Comparison of ENCODE assay signal across 18 cellular contexts in the genomic region with DNA sequence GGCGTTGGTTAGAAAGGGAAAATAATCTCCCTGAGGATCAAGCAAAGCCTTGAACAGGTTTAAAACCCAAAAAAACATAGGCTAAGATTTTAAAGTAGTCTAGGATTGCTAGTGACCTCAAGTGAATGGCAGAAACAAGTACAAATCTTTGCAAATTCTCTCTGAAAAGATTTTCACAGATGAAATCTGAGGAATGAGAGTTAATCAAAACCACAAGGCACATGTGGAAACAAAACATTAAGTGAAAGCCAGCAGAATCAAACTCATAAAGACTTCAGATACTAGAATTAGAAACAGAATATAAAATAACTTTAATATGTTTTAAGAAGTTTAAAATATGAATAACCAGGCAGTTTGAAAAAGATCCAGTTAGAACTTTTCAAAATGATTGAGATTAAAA. TPM values are rescaled to one million over a fixed set of nuclear protein-coding genes. Genes with fewer than 3 reads are reported as not detected.
DNase-seq lines count a peak whose midpoint lies in the region; ATAC-seq and TF ChIP-seq lines count a peak whose summit lies in the region.
"Had no signal": no experiment of that assay in that cellular context is flagged by ENCODE, and none has a peak within 500 bp of the region (broad histone marks: within the 10 kb centered on the region; RNA-seq: fewer than 3 reads in every experiment).

No MANE protein-coding gene starts in this region.

- peaks cover 11% of the 10 kb centered on the region for H3K36me3 Mint-ChIP-seq in activated naive CD8-positive, alpha-beta T cell
- peaks cover 14% of the 10 kb centered on the region for H3K36me3 Mint-ChIP-seq in activated naive CD8-positive, alpha-beta T cell treated with anti-CD3 and anti-CD28 coated beads for 36 hours
- H3K36me3 Mint-ChIP-seq in T-cell, result peaks cover 38% of the 10 kb centered on the region
- H3K36me3 Mint-ChIP-seq in stimulated activated memory B cell treated with anti-CD40 and anti-IgM and Interleukin-4, amounts not matched to agents 10 μg/mL and 1 μg/mL and 100 μg/mL, for 72 hours, result peaks cover 50% of the 10 kb centered on the region

- H3K36me3 ChIP-seq in ovary, result no peaks in the 10 kb centered on the region

- ATAC-seq in T-cell (replicated peaks in 1 of 4), result no peak
- ATAC-seq in stimulated activated memory B cell treated with anti-CD40 and anti-IgM and Interleukin-4, amounts not matched to agents 10 μg/mL and 1 μg/mL and 100 μg/mL, for 72 hours, result no peak
- ATAC-seq: foreskin keratinocyte had no signal

- WGBS in ovary, 3 donors, result 50 to 58% (median 55%) methylated on average over 1 of the region's 1 CpG

- no peak for TF ChIP-seq EP300 in ovary (IDR thresholded peaks at IDR 0.05)

- DNase-seq in activated naive CD8-positive, alpha-beta T cell treated with anti-CD3 and anti-CD28 coated beads for 36 hours, result no peak
- DNase-seq in T-cell (no peak), fibroblast of mammary gland (ENCODE audit: low read depth) (peak; percentile 44), ovary (no peak), cerebellar nuclear complex (lab: John Stamatoyannopoulos, UW) (no peak)
- no peak for DNase-seq in activated CD8-positive, alpha-beta memory T cell treated with anti-CD3 and anti-CD28 coated beads for 24 hours
- DNase-seq: activated CD4-positive, alpha-beta memory T cell treated with anti-CD3 and anti-CD28 coated beads for 36 hours; foreskin keratinocyte; Kasumi-1; NCI-H2171 treated with DMSO at 0.1 percent for 48 hours; NCI-H82; small intestine; WERI-Rb-1 had no signal

- intact Hi-C loops in ovary (cut with DNase I), result no loop called here

- H3K9me3 Mint-ChIP-seq in activated naive CD8-positive, alpha-beta T cell (ENCODE audit: low read depth), result no peaks in the 10 kb centered on the region
- no peaks in the 10 kb centered on the region for H3K9me3 Mint-ChIP-seq in activated naive CD8-positive, alpha-beta T cell treated with anti-CD3 and anti-CD28 coated beads for 36 hours
- H3K9me3 Mint-ChIP-seq in T-cell, result no peaks in the 10 kb centered on the region
- no peaks in the 10 kb centered on the region for H3K9me3 Mint-ChIP-seq in stimulated activated memory B cell treated with anti-CD40 and anti-IgM and Interleukin-4, amounts not matched to agents 10 μg/mL and 1 μg/mL and 100 μg/mL, for 72 hours
- H3K9me3 Mint-ChIP-seq: activated CD4-positive, alpha-beta memory T cell treated with anti-CD3 and anti-CD28 coated beads for 36 hours; brain; type B pancreatic cell had no signal

- H3K27me3 Mint-ChIP-seq in activated naive CD8-positive, alpha-beta T cell, result no peaks in the 10 kb centered on the region
- H3K27me3 Mint-ChIP-seq in activated naive CD8-positive, alpha-beta T cell treated with anti-CD3 and anti-CD28 coated beads for 36 hours, result no peaks in the 10 kb centered on the region
- H3K27me3 Mint-ChIP-seq in T-cell, result no peaks in the 10 kb centered on the region
- H3K27me3 Mint-ChIP-seq in stimulated activated memory B cell treated with anti-CD40 and anti-IgM and Interleukin-4, amounts not matched to agents 10 μg/mL and 1 μg/mL and 100 μg/mL, for 72 hours, result no peaks in the 10 kb centered on the region
- H3K27me3 Mint-ChIP-seq: activated CD4-positive, alpha-beta memory T cell treated with anti-CD3 and anti-CD28 coated beads for 36 hours; brain; type B pancreatic cell had no signal

- H3K27ac ChIP-seq in ovary, result no peak overlapping the region
- H3K27ac ChIP-seq: foreskin keratinocyte, WERI-Rb-1 had no signal

- CTCF ChIA-PET in T-cell (lab: Charles Lee), result no interaction called here

- H3K27me3 ChIP-seq in ovary, result no peaks in the 10 kb centered on the region
- H3K27me3 ChIP-seq: foreskin keratinocyte had no signal

- peaks cover 1% of the 10 kb centered on the region for H3K4me1 ChIP-seq in ovary (ENCODE audit: insufficient read depth)
- H3K4me1 ChIP-seq: foreskin keratinocyte had no signal

- H3K27ac Mint-ChIP-seq in activated naive CD8-positive, alpha-beta T cell, result peak overlapping the region; percentile 1
- H3K27ac Mint-ChIP-seq in activated naive CD8-positive, alpha-beta T cell treated with anti-CD3 and anti-CD28 coated beads for 36 hours, result no peak overlapping the region
- H3K27ac Mint-ChIP-seq in T-cell, result peak overlapping the region; percentile 6 to 45
- peak overlapping the region; percentile 68 for H3K27ac Mint-ChIP-seq in stimulated activated memory B cell treated with anti-CD40 and anti-IgM and Interleukin-4, amounts not matched to agents 10 μg/mL and 1 μg/mL and 100 μg/mL, for 72 hours
- H3K27ac Mint-ChIP-seq: activated CD4-positive, alpha-beta memory T cell treated with anti-CD3 and anti-CD28 coated beads for 36 hours; type B pancreatic cell had no signal

- POLR2A ChIA-PET in T-cell (lab: Charles Lee), result interaction anchor here in 1 of 2 donors (0.6 kb wide), 1 partner anchor 258 kb away, joined by 9 read pairs; no protein-coding TSS in a partner anchor

- no peak for TF ChIP-seq CTCF in fibroblast of mammary gland (conservative IDR thresholded peaks at IDR 0.05; ENCODE audit: control insufficient read depth, insufficient read depth, low read depth, low read length)
- no peak for TF ChIP-seq CTCF in ovary (IDR thresholded peaks at IDR 0.05)

- no peak overlapping the region for H3K4me3 Mint-ChIP-seq in activated naive CD8-positive, alpha-beta T cell
- H3K4me3 Mint-ChIP-seq in activated naive CD8-positive, alpha-beta T cell treated with anti-CD3 and anti-CD28 coated beads for 36 hours, result no peak overlapping the region
- no peak overlapping the region for H3K4me3 Mint-ChIP-seq in T-cell
- no peak overlapping the region for H3K4me3 Mint-ChIP-seq in stimulated activated memory B cell treated with anti-CD40 and anti-IgM and Interleukin-4, amounts not matched to agents 10 μg/mL and 1 μg/mL and 100 μg/mL, for 72 hours
- H3K4me3 Mint-ChIP-seq: activated CD4-positive, alpha-beta memory T cell treated with anti-CD3 and anti-CD28 coated beads for 36 hours; brain; type B pancreatic cell had no signal

- no peaks in the 10 kb centered on the region for H3K9me3 ChIP-seq in ovary
- H3K9me3 ChIP-seq: Caco-2 had no signal

- no peak for TF ChIP-seq POLR2A in ovary (IDR thresholded peaks at IDR 0.05)

- no peak overlapping the region for H3K4me3 ChIP-seq in fibroblast of mammary gland (ENCODE audit: control insufficient read depth, low read depth, low read length)
- H3K4me3 ChIP-seq in ovary, result no peak overlapping the region

- H3K4me1 Mint-ChIP-seq in activated naive CD8-positive, alpha-beta T cell (ENCODE audit: low read depth), result no peaks in the 10 kb centered on the region
- peaks cover 2% of the 10 kb centered on the region for H3K4me1 Mint-ChIP-seq in activated naive CD8-positive, alpha-beta T cell treated with anti-CD3 and anti-CD28 coated beads for 36 hours
- H3K4me1 Mint-ChIP-seq in T-cell, result peaks cover 0 to 3% (median 0%) of the 10 kb centered on the region in 3 donors
- peaks cover 5% of the 10 kb centered on the region for H3K4me1 Mint-ChIP-seq in stimulated activated memory B cell treated with anti-CD40 and anti-IgM and Interleukin-4, amounts not matched to agents 10 μg/mL and 1 μg/mL and 100 μg/mL, for 72 hours
- H3K4me1 Mint-ChIP-seq: brain had no signal

RNA-seq across cellular contexts. Expression of a gene that starts 52.2 kb away (rescaled TPM):
- total RNA-seq in activated naive CD8-positive, alpha-beta T cell treated with anti-CD3 and anti-CD28 coated beads for 36 hours, result 1 to 10 TPM; 7.8 to 9.9 TPM
- total RNA-seq in T-cell (10 to 100 TPM; 10.7 to 27.3 (median 13.9) TPM), ovary (10 to 100 TPM; 48.3 to 85.7 (median 70.7) TPM)
- 100 to 1,000 TPM in 1 of 2 donors, 10 to 100 TPM in 1; 43.0 to 194 TPM for polyA plus RNA-seq in ovary
